Comparison of ENCODE assay signal across 20 cellular contexts in the genomic region with DNA sequence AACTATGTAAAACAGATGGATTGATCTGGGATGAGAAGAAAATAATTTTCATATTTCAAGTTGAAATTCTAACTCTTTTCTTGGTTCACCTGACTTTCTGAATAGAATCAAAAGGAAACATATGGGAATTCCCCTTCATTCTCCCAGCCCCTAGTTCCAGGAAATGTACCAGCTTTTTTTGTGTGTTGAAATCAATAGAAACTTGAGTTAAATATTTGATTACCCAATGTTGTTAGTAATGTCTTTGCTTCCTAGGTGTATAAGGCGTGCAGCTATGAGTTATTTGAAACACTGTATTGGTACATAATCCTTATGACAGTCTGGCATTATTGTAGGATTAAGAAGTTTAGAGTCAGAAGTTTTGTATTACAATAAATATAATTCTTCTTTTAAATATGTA. TPM values are rescaled to one million over a fixed set of nuclear protein-coding genes. Genes with fewer than 3 reads are reported as not detected.
A peak's percentile ranks its signal among the peaks of the same experiment; 100 is the strongest.
DNase-seq lines count a peak whose midpoint lies in the region; ATAC-seq and TF ChIP-seq lines count a peak whose summit lies in the region.
"Had no signal": no experiment of that assay in that cellular context is flagged by ENCODE, and none has a peak within 500 bp of the region (broad histone marks: within the 10 kb centered on the region; RNA-seq: fewer than 3 reads in every experiment).

No MANE protein-coding gene starts in this region.

- H3K27me3 Mint-ChIP-seq in naive thymus-derived CD4-positive, alpha-beta T cell: peaks cover 0 to 22% (median 3%) of the 10 kb centered on the region in 5 donors
- H3K27me3 Mint-ChIP-seq in H9 (ENCODE audit: low read depth): no peaks in the 10 kb centered on the region; the same call in 1 of the 2 replicates

- H3K79me1 ChIP-seq in H9 (ENCODE audit: insufficient read depth, low read depth, low read length, poor library complexity, severe bottlenecking): no peaks in the 10 kb centered on the region

- H2BK15ac ChIP-seq in H9 (ENCODE audit: low read depth, low read length): no peak overlapping the region

- no peak overlapping the region for H3K27ac Mint-ChIP-seq in naive thymus-derived CD4-positive, alpha-beta T cell
- H3K27ac Mint-ChIP-seq in H9: no peak overlapping the region
- H3K27ac Mint-ChIP-seq: GM23338 had no signal

- no peaks in the 10 kb centered on the region for H3K79me2 ChIP-seq in H9 (ENCODE audit: insufficient read depth, low read length)

- H3K4me1 ChIP-seq in RWPE2 (ENCODE audit: insufficient read depth, poor library complexity, severe bottlenecking) (peaks cover 9% of the 10 kb centered on the region), H9 (ENCODE audit: insufficient read depth, low read length) (no peaks in the 10 kb centered on the region)
- H3K4me1 ChIP-seq in naive thymus-derived CD4-positive, alpha-beta T cell (ENCODE audit: control insufficient read depth in 2 of 2, insufficient read depth in 2 of 2, low read length in 2 of 2): no peaks in the 10 kb centered on the region

- H3K36me3 Mint-ChIP-seq in naive thymus-derived CD4-positive, alpha-beta T cell: peaks cover 11 to 22% (median 14%) of the 10 kb centered on the region in 5 donors
- H3K36me3 Mint-ChIP-seq in H9 (ENCODE audit: insufficient read depth in 1 of 3, low read depth in 3 of 3): no peaks in the 10 kb centered on the region

- no peak overlapping the region for H3K4me3 ChIP-seq in RWPE2 (ENCODE audit: severe bottlenecking)
- H3K4me3 ChIP-seq in fibroblast of pulmonary artery (replicated peaks; ENCODE audit: low read depth, low read length): no peak overlapping the region
- no peak overlapping the region for H3K4me3 ChIP-seq in naive thymus-derived CD4-positive, alpha-beta T cell (ENCODE audit: low read length)
- H3K4me3 ChIP-seq: GM23338, ovary, suprapubic skin had no signal

- DNase-seq in RWPE2 (ENCODE audit: low spot score): no peak
- DNase-seq in fibroblast of pulmonary artery (ENCODE audit: low read depth): peak; percentile 74
- no peak for DNase-seq in naive thymus-derived CD4-positive, alpha-beta T cell
- no peak for DNase-seq in NCI-H2029 treated with DMSO at 0.1 percent for 48 hours (lab: John Stamatoyannopoulos, UW)
- no peak for DNase-seq in NCI-H146 treated with DMSO at 0.1 percent for 48 hours (lab: John Stamatoyannopoulos, UW; ENCODE audit: unreplicated experiment)
- DNase-seq in H9: no peak
- DNase-seq: activated CD4-positive, alpha-beta T cell treated with anti-CD3 and anti-CD28 coated beads, Interleukin-2, amount 50 U/mL, for 48 hours; activated T-cell treated with anti-CD3 and anti-CD28 coated beads, Interleukin-2, amount 50 U/mL, for 4 hours; central memory CD4-positive, alpha-beta T cell; effector CD8-positive, alpha-beta T cell; left cardiac atrium; NCI-H1694; ovary; RPMI8226; stimulated activated CD4-positive, alpha-beta T cell treated with anti-CD3 and anti-CD28 coated beads, Interleukin-2, amount 100 ng/mL, for 48 hours had no signal

- H2AK5ac ChIP-seq in H9 (ENCODE audit: insufficient read length, low read length): no peak overlapping the region

- no peak overlapping the region for H3K27ac ChIP-seq in RWPE2 (ENCODE audit: poor library complexity, severe bottlenecking)
- H3K27ac ChIP-seq in naive thymus-derived CD4-positive, alpha-beta T cell (ENCODE audit: low read depth, low read length): no peak overlapping the region
- no peak overlapping the region for H3K27ac ChIP-seq in H9 (ENCODE audit: insufficient read length, low read depth, low read length)
- H3K27ac ChIP-seq: ovary, suprapubic skin had no signal

- no peak overlapping the region for H3K4ac ChIP-seq in H9 (ENCODE audit: low read depth, low read length)

- H3K9me3 Mint-ChIP-seq in naive thymus-derived CD4-positive, alpha-beta T cell: peaks cover 10 to 32% (median 20%) of the 10 kb centered on the region in 11 donors
- H3K9me3 Mint-ChIP-seq in H9: no peaks in the 10 kb centered on the region
- H3K9me3 Mint-ChIP-seq: GM23338 had no signal

- no peak overlapping the region for H3K4me2 ChIP-seq in H9 (ENCODE audit: insufficient read depth, insufficient read length, low read length)
- H3K4me2 ChIP-seq: GM23338 had no signal

- peak overlapping the region in 1 of 10 donors; percentile 12 for H3K4me3 Mint-ChIP-seq in naive thymus-derived CD4-positive, alpha-beta T cell
- no peak overlapping the region for H3K4me3 Mint-ChIP-seq in H9
- H3K4me3 Mint-ChIP-seq: activated T-cell treated with anti-CD3 and anti-CD28 coated beads, Interleukin-2, amount 50 U/mL, for 4 hours; GM23338 had no signal

- H2BK5ac ChIP-seq in H9 (ENCODE audit: insufficient read length, low read length): no peak overlapping the region

- H3K56ac ChIP-seq in H9 (ENCODE audit: insufficient read length, low read depth, low read length): no peak overlapping the region

- CTCF ChIA-PET in naive thymus-derived CD4-positive, alpha-beta T cell (lab: Charles Lee): no interaction called here

- H2AFZ ChIP-seq in H9 (ENCODE audit: low read length): no peak overlapping the region
- H2AFZ ChIP-seq: GM23338 had no signal

- H3T11ph ChIP-seq in H9 (ENCODE audit: low read length): no peak overlapping the region

- peak; percentile 48 for ATAC-seq in GM18870 (IDR thresholded peaks at IDR 0.05; ENCODE audit: unreplicated experiment)
- ATAC-seq in RWPE2 (ENCODE audit: low read depth): peak; percentile 83
- peak; percentile 29 for ATAC-seq in naive thymus-derived CD4-positive, alpha-beta T cell
- no peak for ATAC-seq in GM19324 (IDR thresholded peaks at IDR 0.05; ENCODE audit: low FRiP score, unreplicated experiment)
- ATAC-seq: activated T-cell treated with anti-CD3 and anti-CD28 coated beads, Interleukin-2, amount 50 U/mL, for 4 hours; GM23338 had no signal

- H3K9me3 ChIP-seq in RWPE2 (ENCODE audit: severe bottlenecking) (no peaks in the 10 kb centered on the region), H9 (ENCODE audit: control insufficient read depth, low read depth, low read length) (no peaks in the 10 kb centered on the region)
- peaks cover 0 to 10% (median 4%) of the 10 kb centered on the region in 3 experiments for H3K9me3 ChIP-seq in naive thymus-derived CD4-positive, alpha-beta T cell (ENCODE audit: control insufficient read depth in 2 of 3, low read length in 3 of 3)
- H3K9me3 ChIP-seq: ovary, suprapubic skin had no signal

- POLR2A ChIA-PET in naive thymus-derived CD4-positive, alpha-beta T cell (lab: Charles Lee): no interaction called here

- H2BK12ac ChIP-seq in H9 (ENCODE audit: insufficient read length, low read depth, low read length): no peak overlapping the region

- no peak overlapping the region for H4K8ac ChIP-seq in H9 (replicated peaks; ENCODE audit: insufficient read length, low read depth, low read length)

- TF ChIP-seq CTCF in RWPE2 (IDR thresholded peaks at IDR 0.05; ENCODE audit: poor library complexity, severe bottlenecking): no peak
- no peak for TF ChIP-seq CTCF in fibroblast of pulmonary artery (IDR thresholded peaks at IDR 0.05; ENCODE audit: low read length, missing control alignments)
- TF ChIP-seq CTCF in H9 (conservative IDR thresholded peaks at IDR 0.05): no peak

- H3K18ac ChIP-seq in H9 (ENCODE audit: insufficient read length, low read depth, low read length): no peak overlapping the region

- H4K20me1 ChIP-seq in H9 (ENCODE audit: control insufficient read depth, insufficient read depth, insufficient read length): no peaks in the 10 kb centered on the region

- no peak overlapping the region for H3K23ac ChIP-seq in H9 (ENCODE audit: insufficient read length, low read depth, low read length)

- no peaks in the 10 kb centered on the region for H3K23me2 ChIP-seq in H9 (ENCODE audit: insufficient read length, low read depth, low read length, poor library complexity, severe bottlenecking)

- H3K27me3 ChIP-seq in RWPE2 (ENCODE audit: insufficient read depth, poor library complexity, severe bottlenecking) (no peaks in the 10 kb centered on the region), H9 (ENCODE audit: insufficient read depth, low read length) (no peaks in the 10 kb centered on the region)
- no peaks in the 10 kb centered on the region for H3K27me3 ChIP-seq in naive thymus-derived CD4-positive, alpha-beta T cell (ENCODE audit: control insufficient read depth in 2 of 2, insufficient read depth in 2 of 2, low read length in 2 of 2)
- H3K27me3 ChIP-seq: ovary, suprapubic skin had no signal

- no peaks in the 10 kb centered on the region for H3K36me3 ChIP-seq in RWPE2 (ENCODE audit: low read depth)
- H3K36me3 ChIP-seq in naive thymus-derived CD4-positive, alpha-beta T cell (ENCODE audit: control insufficient read depth in 2 of 3, insufficient read depth in 3 of 3, low read length in 3 of 3): no peaks in the 10 kb centered on the region
- H3K36me3 ChIP-seq: ovary, suprapubic skin had no signal

- H4K5ac ChIP-seq in H9 (ENCODE audit: insufficient read length, low read depth, low read length): no peak overlapping the region

- intact Hi-C loops in naive thymus-derived CD4-positive, alpha-beta T cell (cut with micrococcal nuclease): no loop called here

- no peak overlapping the region for H4K91ac ChIP-seq in H9 (ENCODE audit: insufficient read length, low read depth, low read length)

- no peak overlapping the region for H3K14ac ChIP-seq in H9 (ENCODE audit: insufficient read depth, low read length)

- no peak overlapping the region for H3K9ac ChIP-seq in H9 (ENCODE audit: extremely low read depth, insufficient read length, low read length)

- peaks cover 5 to 27% (median 13%) of the 10 kb centered on the region in 7 donors for H3K4me1 Mint-ChIP-seq in naive thymus-derived CD4-positive, alpha-beta T cell
- H3K4me1 Mint-ChIP-seq in H9: no peaks in the 10 kb centered on the region
- H3K4me1 Mint-ChIP-seq: GM23338 had no signal

- H2BK20ac ChIP-seq in H9 (ENCODE audit: low read depth, low read length, poor library complexity, severe bottlenecking): no peak overlapping the region

- no CpG with 5 or more reads among the region's 1 CpG for WGBS in H9 (ENCODE audit: extremely low coverage, insufficient read length, low lambda C conversion rate)

- H2BK120ac ChIP-seq in H9 (ENCODE audit: low read depth, low read length, poor library complexity, severe bottlenecking): no peak overlapping the region

RNA-seq across cellular contexts. Expression of gene VNN2, which starts 21.5 kb away (rescaled TPM):
- 10 to 100 TPM in 4 of 5 experiments, 1 to 10 TPM in 1; 9.7 to 47.0 (median 32.1) TPM for total RNA-seq in naive thymus-derived CD4-positive, alpha-beta T cell
- 10 to 100 TPM; 43.6 to 52.3 TPM for polyA plus RNA-seq in naive thymus-derived CD4-positive, alpha-beta T cell
- total RNA-seq in H9 (2021): not detected in 2 replicates
- total RNA-seq: Daoy, GM23338 had no signal
- polyA plus RNA-seq: GM23338 had no signal

RNA-seq across cellular contexts. Expression of gene VNN1, which starts 22.4 kb away (rescaled TPM):
- total RNA-seq in naive thymus-derived CD4-positive, alpha-beta T cell: 1 to 10 TPM in 2 of 5 experiments, under 1 TPM in 1, not detected in 2; 0.11 to 8.4 (median 1.1) TPM
- polyA plus RNA-seq in naive thymus-derived CD4-positive, alpha-beta T cell: not detected
- not detected in 2 replicates for total RNA-seq in H9 (2021)
- total RNA-seq: activated T-cell treated with anti-CD3 and anti-CD28 coated beads, Interleukin-2, amount 50 U/mL, for 4 hours; GM23338 had no signal
- polyA plus RNA-seq: GM23338 had no signal

Comparison
In these comparisons a context has a peak if more than half of its experiments do, and no peak if none do; other contexts are left out.
1. RNA of gene VNN2, which starts 21.5 kb away (total RNA-seq): 9.7 to 47.0 TPM in naive thymus-derived CD4-positive, alpha-beta T cell; not detected in H9; every median in the first group is over 10 times any median in the second.